8 cellular contexts compared by ENCODE assay signal in the genomic region with DNA sequence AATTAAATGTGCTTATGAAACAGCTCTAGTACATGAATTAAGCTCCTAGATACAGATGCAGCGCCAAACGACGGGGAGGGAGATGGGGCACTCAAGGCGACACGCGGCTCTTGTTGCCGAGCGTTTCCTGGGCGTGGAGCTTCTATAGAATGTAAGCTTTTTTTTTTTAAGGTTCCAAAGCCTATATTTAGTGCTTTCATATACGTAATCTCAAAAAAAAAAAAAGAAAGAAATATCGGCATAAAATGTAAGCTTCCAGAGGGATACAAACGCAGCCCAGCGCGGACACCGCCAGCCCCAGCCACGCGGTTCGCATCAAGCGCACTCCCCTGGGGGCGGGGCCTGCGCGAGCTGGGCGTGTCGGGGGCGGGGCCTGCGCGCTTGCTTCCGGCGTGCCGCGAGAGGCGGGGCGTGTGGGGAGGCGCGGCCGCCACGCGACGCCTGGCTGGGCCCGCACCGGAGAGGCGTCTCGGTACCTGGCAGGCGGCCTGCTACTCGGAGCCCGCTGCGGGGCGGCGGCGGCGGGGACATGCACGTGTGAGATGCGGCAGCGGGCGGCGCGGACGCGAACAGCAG. TPM values are rescaled to one million over a fixed set of nuclear protein-coding genes. Genes with fewer than 3 reads are reported as not detected.
A peak's percentile ranks its signal among the peaks of the same experiment; 100 is the strongest.
DNase-seq lines count a peak whose midpoint lies in the region; ATAC-seq and TF ChIP-seq lines count a peak whose summit lies in the region.

URI1 (plus strand) TSS at position 412 of the 576 bp plus-strand sequence. CDS start 309 bp downstream, outside the sequence.

- peak; percentile 92 for ATAC-seq in GM19023 (IDR thresholded peaks at IDR 0.05; ENCODE audit: unreplicated experiment)
- ATAC-seq in HG03175 (IDR thresholded peaks at IDR 0.05; ENCODE audit: unreplicated experiment), result peak; percentile 87
- ATAC-seq in activated CD4-positive, CD25-positive, alpha-beta regulatory T cell treated with anti-CD3 and anti-CD28 coated beads, Interleukin-2, amount 50 U/mL, for 24 hours, result peak; percentile 83 to 87

- DNase-seq in AG08396 (ENCODE audit: low spot score) (peak; percentile 98), NCI-H446 (lab: John Stamatoyannopoulos, UW) (peak; percentile 84 to 92), cerebellar cortex (ENCODE audit: low spot score) (peak; percentile 80), kidney epithelial cell (ENCODE audit: low read depth) (no peak)
- peak; percentile 95 for DNase-seq in stimulated activated CD4-positive, alpha-beta T cell treated with anti-CD3 and anti-CD28 coated beads, Interleukin-15, amount 100 ng/mL, for 24 hours

- H3K4me3 ChIP-seq in kidney epithelial cell (ENCODE audit: low read depth, low read length), result peak within 1 kb of the TSS; percentile 94

- TF ChIP-seq CTCF in kidney epithelial cell (IDR thresholded peaks at IDR 0.05; ENCODE audit: insufficient read depth, low read length, poor library complexity, severe bottlenecking), result no peak

- H3K27me3 ChIP-seq in kidney epithelial cell (ENCODE audit: control insufficient read depth, insufficient read depth, low read length), result no peaks in the 10 kb centered on the region

- H3K36me3 ChIP-seq in kidney epithelial cell (ENCODE audit: control insufficient read depth, insufficient read depth, low read length), result no peaks in the 10 kb centered on the region

RNA-seq across cellular contexts. Expression of gene URI1, which starts in this region (rescaled TPM):
- 47.3 and 52.0 TPM in 2 replicates for total RNA-seq in kidney epithelial cell
